8 cellular contexts compared by ENCODE assay signal in the genomic region with DNA sequence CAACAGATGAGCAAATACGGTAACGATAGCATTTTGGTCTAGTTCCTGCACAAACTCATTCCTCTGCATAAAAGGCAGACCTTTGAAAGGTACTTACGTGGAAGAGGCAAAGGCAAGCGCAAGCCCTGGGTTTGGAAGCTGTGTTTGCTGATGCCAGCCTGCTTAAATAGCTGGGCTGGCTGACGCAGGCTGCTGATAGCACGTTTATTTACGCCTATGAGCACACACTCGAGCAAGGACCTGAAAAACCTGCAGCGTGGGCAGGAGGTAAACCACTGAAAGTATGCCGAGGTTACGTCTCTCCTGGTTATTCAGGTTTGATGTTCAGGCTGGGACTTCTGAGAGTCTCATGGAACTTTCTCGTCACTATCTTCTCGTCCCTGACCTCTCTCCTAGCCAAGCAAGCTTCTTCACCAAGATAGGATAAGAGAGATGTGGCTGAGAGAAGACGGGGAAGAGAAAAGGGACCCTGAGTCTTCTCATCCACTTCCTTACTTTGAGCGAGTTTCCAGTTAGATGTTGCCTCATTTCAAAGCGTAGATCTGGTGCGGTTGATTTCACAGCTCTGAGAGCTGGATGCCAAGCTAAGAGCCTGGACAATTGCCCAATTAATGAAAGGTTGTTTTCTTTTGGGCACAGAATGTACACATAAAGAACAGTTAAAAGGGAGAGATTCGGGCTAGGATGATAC. TPM values are rescaled to one million over a fixed set of nuclear protein-coding genes. Genes with fewer than 3 reads are reported as not detected.
A peak's percentile ranks its signal among the peaks of the same experiment; 100 is the strongest.
DNase-seq lines count a peak whose midpoint lies in the region; ATAC-seq and TF ChIP-seq lines count a peak whose summit lies in the region.

A gene with protein sequence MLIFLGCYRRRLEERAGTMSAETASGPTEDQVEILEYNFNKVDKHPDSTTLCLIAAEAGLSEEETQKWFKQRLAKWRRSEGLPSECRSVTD (minus strand): TSS at position 139 of the 691 bp plus-strand sequence. CDS start 23,480 bp downstream, outside the sequence.

- H4K20me1 ChIP-seq in KMS-11 (ENCODE audit: insufficient read depth): no peaks in the 10 kb centered on the region

- H3K27me3 ChIP-seq in KMS-11 (ENCODE audit: insufficient read depth, low read depth) (no peaks in the 10 kb centered on the region), foreskin keratinocyte (no peaks in the 10 kb centered on the region)

- ATAC-seq in GM19328 (IDR thresholded peaks at IDR 0.05; ENCODE audit: unreplicated experiment) (peak; percentile 76), foreskin keratinocyte (peak; percentile 74)

- peak within 1 kb of the TSS; percentile 73 for H3K4me2 ChIP-seq in KMS-11

- H3K9me3 Mint-ChIP-seq in chondrocyte (ENCODE audit: low read depth): no peaks in the 10 kb centered on the region

- H3K4me1 ChIP-seq in KMS-11 (ENCODE audit: low read depth, poor library complexity, severe bottlenecking) (peaks cover 33% of the 10 kb centered on the region), foreskin keratinocyte (peaks cover 10% of the 10 kb centered on the region)

- no peak within 1 kb of the TSS for H3K4me3 ChIP-seq in KMS-11 (IDR thresholded peaks at IDR 0.05; ENCODE audit: insufficient read depth, low read depth, low read length)

- peaks cover 45% of the 10 kb centered on the region for H3K27me3 Mint-ChIP-seq in chondrocyte (ENCODE audit: low read depth)

- H2AFZ ChIP-seq in KMS-11 (ENCODE audit: low read depth): peak within 1 kb of the TSS; percentile 51; the same call in 1 of the 2 replicates

- H3K9ac ChIP-seq in KMS-11: peak within 1 kb of the TSS; percentile 33; the same call in 1 of the 2 replicates

- H3K27ac ChIP-seq in KMS-11: peak within 1 kb of the TSS; percentile 50; the same call in 1 of the 2 replicates
- H3K27ac ChIP-seq in foreskin keratinocyte: no peak within 1 kb of the TSS
- H3K27ac ChIP-seq in caudate nucleus (ENCODE audit: low read depth, low read length): no peak within 1 kb of the TSS

- DNase-seq in activated CD8-positive, alpha-beta memory T cell treated with anti-CD3 and anti-CD28 coated beads, Interleukin-2, amount 50 U/mL, for 4 hours: peak; percentile 63
- DNase-seq in foreskin keratinocyte: peak in 1 of 2 donors; percentile 66
- DNase-seq in stimulated activated CD4-positive, alpha-beta T cell treated with anti-CD3 and anti-CD28 coated beads, Interleukin-12 subunit alpha, Interleukin-12 subunit beta, amount 100 ng/mL, for 24 hours (ENCODE audit: low read depth in 2 of 2): peak; percentile 29 to 60
- no peak for DNase-seq in chondrocyte (ENCODE audit: low spot score)
- DNase-seq in AML-193 (lab: John Stamatoyannopoulos, UW): no peak
- no peak for DNase-seq in caudate nucleus (lab: John Stamatoyannopoulos, UW)

- H3K36me3 ChIP-seq in KMS-11 (ENCODE audit: insufficient read depth): no peaks in the 10 kb centered on the region

- H3K79me2 ChIP-seq in KMS-11 (ENCODE audit: insufficient read depth, low read depth): no peaks in the 10 kb centered on the region

- no peak for TF ChIP-seq CTCF in KMS-11 (conservative IDR thresholded peaks at IDR 0.05; ENCODE audit: low read depth, low read length)
- no peak for TF ChIP-seq CTCF in foreskin keratinocyte (conservative IDR thresholded peaks at IDR 0.05)
- TF ChIP-seq CTCF in chondrocyte (IDR thresholded peaks at IDR 0.05): no peak

- no peak within 1 kb of the TSS for H3K4me3 Mint-ChIP-seq in chondrocyte (ENCODE audit: unreplicated experiment)

- no peaks in the 10 kb centered on the region for H3K36me3 Mint-ChIP-seq in chondrocyte (ENCODE audit: low read depth)

- H3K4me1 Mint-ChIP-seq in chondrocyte (ENCODE audit: low read depth): peaks cover 14% of the 10 kb centered on the region

- no peak within 1 kb of the TSS for H3K27ac Mint-ChIP-seq in chondrocyte (ENCODE audit: unreplicated experiment)

RNA-seq across cellular contexts. Expression of the gene that starts here (rescaled TPM):
- total RNA-seq in foreskin keratinocyte (4.5 and 8.1 TPM in 2 replicates), chondrocyte (2.0 to 2.7 TPM in 2 of 3 replicates, not detected in the other)
- 5.1 and 8.8 TPM in 2 replicates for polyA plus RNA-seq in foreskin keratinocyte

Comparison
In these comparisons a context has a peak if more than half of its experiments do, and no peak if none do; other contexts are left out.
1. DNase-seq: peak in activated CD8-positive, alpha-beta memory T cell treated with anti-CD3 and anti-CD28 coated beads, Interleukin-2, amount 50 U/mL, for 4 hours (single experiment) and stimulated activated CD4-positive, alpha-beta T cell treated with anti-CD3 and anti-CD28 coated beads, Interleukin-12 subunit alpha, Interleukin-12 subunit beta, amount 100 ng/mL, for 24 hours (2 of 2); none in chondrocyte (single experiment), AML-193 (0 of 2) and caudate nucleus (0 of 61).